8 cellular contexts compared by ENCODE assay signal in the genomic region with DNA sequence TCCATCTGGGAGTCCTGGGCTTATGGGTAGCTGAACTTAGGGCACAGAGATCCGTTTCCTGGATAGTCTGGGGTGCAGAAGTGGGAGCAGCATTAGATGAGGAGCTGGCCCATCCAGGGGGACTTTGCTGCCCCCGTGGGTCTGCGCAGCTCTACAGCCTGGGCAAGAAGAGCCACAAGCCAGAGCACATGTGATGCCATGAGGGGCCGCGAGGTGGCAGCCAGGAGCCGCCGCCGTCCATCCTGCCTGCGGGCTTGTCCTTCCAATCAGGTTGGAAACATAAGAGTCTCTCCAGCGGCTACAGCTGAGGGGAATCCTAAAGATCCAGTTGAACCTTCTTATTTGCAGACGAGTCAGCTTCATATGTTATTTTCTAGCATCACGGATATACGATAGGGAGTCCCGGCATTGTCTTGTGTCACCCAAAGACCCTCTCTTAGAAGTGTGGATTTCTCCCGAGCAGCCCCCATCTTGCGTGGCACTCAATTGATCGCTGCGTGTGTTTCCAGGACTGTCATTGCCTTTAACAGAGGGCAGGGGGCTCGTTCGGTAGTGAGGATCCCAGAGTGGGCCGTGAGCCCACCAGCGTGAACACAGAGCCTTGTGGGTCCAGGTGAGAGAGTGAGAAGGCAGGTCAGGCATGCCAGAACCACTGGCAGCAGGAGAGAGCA. TPM values are rescaled to one million over a fixed set of nuclear protein-coding genes. Genes with fewer than 3 reads are reported as not detected.
DNase-seq lines count a peak whose midpoint lies in the region; ATAC-seq lines count a peak whose summit lies in the region.

No MANE protein-coding gene starts in this region.

- peaks cover 10% of the 10 kb centered on the region for H3K4me1 Mint-ChIP-seq in central memory CD8-positive, alpha-beta T cell

- H3K27me3 Mint-ChIP-seq in central memory CD8-positive, alpha-beta T cell: peaks cover 46% of the 10 kb centered on the region

- H3K9me3 Mint-ChIP-seq in central memory CD8-positive, alpha-beta T cell: no peaks in the 10 kb centered on the region

- peak; percentile 48 to 76 for ATAC-seq in activated CD4-positive, CD25-positive, alpha-beta regulatory T cell treated with anti-CD3 and anti-CD28 coated beads, Interleukin-2, amount 50 U/mL, for 24 hours
- ATAC-seq in central memory CD8-positive, alpha-beta T cell (replicated peaks; ENCODE audit: extremely low read depth, poor library complexity, severe bottlenecking): peak; percentile 49
- ATAC-seq in left colon: peak; percentile 75
- ATAC-seq in GM19395 (IDR thresholded peaks at IDR 0.05; ENCODE audit: unreplicated experiment): no peak

- intact Hi-C loops in left colon (cut with DNase I, micrococcal nuclease): no loop called here

- peaks cover 1% of the 10 kb centered on the region for H3K36me3 Mint-ChIP-seq in central memory CD8-positive, alpha-beta T cell (ENCODE audit: insufficient read depth)

- H3K27ac Mint-ChIP-seq in central memory CD8-positive, alpha-beta T cell (ENCODE audit: low read depth): no peak overlapping the region

- H3K4me3 Mint-ChIP-seq in central memory CD8-positive, alpha-beta T cell: no peak overlapping the region

- DNase-seq in activated gamma-delta T cell treated with Interleukin-2 at 50 U/mL for 16 hours (peak; percentile 57), activated gamma-delta T cell (lab: John Stamatoyannopoulos, UW) (no peak), NCI-H2227 treated with DMSO at 0.1 percent for 48 hours (lab: John Stamatoyannopoulos, UW) (peak; percentile 37), left colon (peak; percentile 45 to 75)
- DNase-seq in central memory CD8-positive, alpha-beta T cell (ENCODE audit: low spot score in 2 of 2): peak; percentile 27 to 47
- peak; percentile 62 for DNase-seq in stimulated activated CD4-positive, alpha-beta T cell treated with anti-CD3 and anti-CD28 coated beads, Interleukin-4, amount 100 ng/mL, for 1 hour

RNA-seq across cellular contexts. Expression of gene C1QTNF1, which starts 22.0 kb away (rescaled TPM):
- total RNA-seq in left colon: 10 to 100 TPM; 14.6 to 16.7 TPM

RNA-seq across cellular contexts. Expression of gene ENGASE, which starts 28.7 kb away (rescaled TPM):
- total RNA-seq in left colon: 10 to 100 TPM; 85.4 to 89.5 TPM

RNA-seq across cellular contexts. Expression of gene CANT1, which starts 36.4 kb away (rescaled TPM):
- total RNA-seq in left colon: 100 to 1,000 TPM; 302 to 322 TPM
